16 cellular contexts compared by ENCODE assay signal in genomic region chr1:34409689-34410229, GRCh38.
DNase-seq lines count a peak whose midpoint lies in the region; ATAC-seq and TF ChIP-seq lines count a peak whose summit lies in the region.
"Had no signal": no experiment of that assay in that cellular context is flagged by ENCODE, and none has a peak within 500 bp of the region (broad histone marks: within the 10 kb centered on the region; RNA-seq: fewer than 3 reads in every experiment).

No MANE protein-coding gene starts in this region.

- no peak overlapping the region for H3K4me3 Mint-ChIP-seq in endodermal cell
- H3K4me3 Mint-ChIP-seq: CD4-positive, alpha-beta memory T cell had no signal

- H3K9me3 Mint-ChIP-seq in endodermal cell = no peaks in the 10 kb centered on the region
- H3K9me3 Mint-ChIP-seq: CD4-positive, alpha-beta memory T cell had no signal

- H3K4me1 ChIP-seq in endodermal cell (ENCODE audit: control insufficient read depth, insufficient read depth, low read length) = no peaks in the 10 kb centered on the region
- no peaks in the 10 kb centered on the region for H3K4me1 ChIP-seq in vagina

- TF ChIP-seq CTCF in endodermal cell (conservative IDR thresholded peaks at IDR 0.05) (no peak), vagina (IDR thresholded peaks at IDR 0.05) (no peak)

- H3K4me1 Mint-ChIP-seq in endodermal cell = peaks cover 9% of the 10 kb centered on the region
- H3K4me1 Mint-ChIP-seq: CD4-positive, alpha-beta memory T cell had no signal

- DNase-seq in endodermal cell (peak; percentile 12), mucosa of gallbladder (ENCODE audit: low spot score) (peak; percentile 1), vagina (ENCODE audit: extremely low spot score in 2 of 2) (peak; percentile 56 to 77), SHP77 (lab: John Stamatoyannopoulos, UW) (no peak), SHP77 treated with DMSO at 0.1 percent for 48 hours (lab: John Stamatoyannopoulos, UW) (no peak)
- DNase-seq: C1 segment of cervical spinal cord; Calu3; CD4-positive, alpha-beta memory T cell; COR-L47; DMS53; DMS79 treated with DMSO at 0.1 percent for 48 hours; GF-D8; GM23248; H7; HCEC 1CT had no signal

- TF ChIP-seq POLR2A in vagina (IDR thresholded peaks at IDR 0.05) = no peak

- H3K27me3 ChIP-seq in endodermal cell (ENCODE audit: control insufficient read depth, insufficient read depth, low read length, poor library complexity, severe bottlenecking) (no peaks in the 10 kb centered on the region), vagina (no peaks in the 10 kb centered on the region)

- no peaks in the 10 kb centered on the region for H3K36me3 ChIP-seq in endodermal cell (ENCODE audit: control insufficient read depth, insufficient read depth, low read length)
- no peaks in the 10 kb centered on the region for H3K36me3 ChIP-seq in vagina

- H3K27me3 Mint-ChIP-seq in endodermal cell (ENCODE audit: insufficient read depth) = peaks cover 13% of the 10 kb centered on the region

- no peak overlapping the region for H3K27ac Mint-ChIP-seq in endodermal cell
- H3K27ac Mint-ChIP-seq: CD4-positive, alpha-beta memory T cell had no signal

- intact Hi-C loops in vagina (cut with DNase I) = no loop called here

- H3K9ac ChIP-seq in endodermal cell (ENCODE audit: extremely low read depth, low read length, poor library complexity, severe bottlenecking) = no peak overlapping the region
- H3K9ac ChIP-seq: GM23248 had no signal

- 94 to 100% methylated on average over 4 to 6 of the region's 6 CpGs for WGBS in endodermal cell (ENCODE audit: insufficient coverage in 1 of 2, insufficient read length in 1 of 2), 2 experiments

- no peak for ATAC-seq in GM18873 (IDR thresholded peaks at IDR 0.05; ENCODE audit: low FRiP score, unreplicated experiment)

- no peaks in the 10 kb centered on the region for H3K36me3 Mint-ChIP-seq in endodermal cell (ENCODE audit: low read depth)
- H3K36me3 Mint-ChIP-seq: CD4-positive, alpha-beta memory T cell had no signal

- no peaks in the 10 kb centered on the region for H3K9me3 ChIP-seq in endodermal cell (ENCODE audit: control insufficient read depth, low read length)
- H3K9me3 ChIP-seq in vagina = no peaks in the 10 kb centered on the region

- H3K27ac ChIP-seq in endodermal cell (ENCODE audit: low read depth, low read length) (no peak overlapping the region), vagina (no peak overlapping the region)
- H3K27ac ChIP-seq: GM23248 had no signal

- H3K4me3 ChIP-seq in endodermal cell (ENCODE audit: low read length) = no peak overlapping the region
- H3K4me3 ChIP-seq in vagina = no peak overlapping the region
- H3K4me3 ChIP-seq: GM23248 had no signal

Comparison
In these comparisons a context has a peak if more than half of its experiments do, and no peak if none do; other contexts are left out.
1. DNase-seq: peak in endodermal cell (single experiment), mucosa of gallbladder (single experiment) and vagina (2 of 2); none in SHP77 (0 of 2) and SHP77 treated with DMSO at 0.1 percent for 48 hours (single experiment).